10 cellular contexts compared by ENCODE assay signal in genomic region chr1:203274603-203275381, GRCh38. TPM values are rescaled to one million over a fixed set of nuclear protein-coding genes. Genes with fewer than 3 reads are reported as not detected.
DNase-seq lines count a peak whose midpoint lies in the region; ATAC-seq lines count a peak whose summit lies in the region.
"Had no signal": no experiment of that assay in that cellular context is flagged by ENCODE, and none has a peak within 500 bp of the region (broad histone marks: within the 10 kb centered on the region; RNA-seq: fewer than 3 reads in every experiment).

No MANE protein-coding gene starts in this region.

- intact Hi-C loops in Right ventricle myocardium inferior (cut with DNase I): loop anchor here (10.0 kb wide), 1 partner anchor 350 kb away; the partner anchor contains the start of gene ATP2B4
- intact Hi-C loops in cardiac septum (cut with DNase I): no loop called here

- peak; percentile 30 for ATAC-seq in Right ventricle myocardium inferior
- ATAC-seq in GM21576 (IDR thresholded peaks at IDR 0.05; ENCODE audit: unreplicated experiment): no peak

- DNase-seq in Right ventricle myocardium inferior (ENCODE audit: missing footprints) (no peak), cardiac septum (ENCODE audit: low spot score) (no peak), ecto neural progenitor cell (ENCODE audit: low spot score) (peak; percentile 37), myocyte (ENCODE audit: low read depth) (peak; percentile 34), ureter (ENCODE audit: low spot score) (peak; percentile 77), SW 1271 (lab: John Stamatoyannopoulos, UW) (no peak), HPDE6-E6E7 (ENCODE audit: extremely low spot score) (no peak)
- DNase-seq: activated effector memory CD4-positive, alpha-beta T cell treated with anti-CD3 and anti-CD28 coated beads, Interleukin-2, amount 50 U/mL, for 16 hours; HFFc6 had no signal

RNA-seq across cellular contexts. Expression of gene BTG2, which starts 30.5 kb away (rescaled TPM):
- total RNA-seq in Right ventricle myocardium inferior (44.8 TPM), cardiac septum (54.2 TPM), myocyte (55.6 and 95.2 TPM in 2 replicates), ureter (199 TPM)
- polyA plus RNA-seq in myocyte (2012): 33.6 TPM

RNA-seq across cellular contexts. Expression of gene CHIT1, which starts 45.3 kb away (rescaled TPM):
- total RNA-seq in Right ventricle myocardium inferior (0.51 TPM), cardiac septum (not detected), myocyte (5.0 and 7.7 TPM in 2 replicates), ureter (6.6 TPM)
- polyA plus RNA-seq in myocyte (2012): 4.5 TPM
- total RNA-seq: HFFc6 had no signal

Comparison
In these comparisons a context has a peak if more than half of its experiments do, and no peak if none do; other contexts are left out.
1. DNase-seq: peak in ecto neural progenitor cell (single experiment), myocyte (single experiment) and ureter (single experiment); none in Right ventricle myocardium inferior (single experiment), cardiac septum (single experiment), SW 1271 (0 of 2) and HPDE6-E6E7 (single experiment).